ENCODE assay signal across 21 cellular contexts in genomic region chr10:49652416-49653385, GRCh38. TPM values are rescaled to one million over a fixed set of nuclear protein-coding genes. Genes with fewer than 3 reads are reported as not detected.
"Had no signal": no experiment of that assay in that cellular context is flagged by ENCODE, and none has a peak within 500 bp of the region (broad histone marks: within the 10 kb centered on the region; RNA-seq: fewer than 3 reads in every experiment).

No MANE protein-coding gene starts in this region.

- H3K27me3 ChIP-seq: ascending aorta, upper lobe of left lung had no signal

- H3K27ac ChIP-seq: ascending aorta, breast epithelium, gastrocnemius medialis, heart right ventricle, spleen, suprapubic skin, upper lobe of left lung had no signal

- H3K4me3 ChIP-seq: ascending aorta, breast epithelium, gastrocnemius medialis, heart right ventricle, spleen, suprapubic skin, upper lobe of left lung had no signal

- H3K4me1 ChIP-seq: ascending aorta, breast epithelium, gastrocnemius medialis, heart right ventricle, suprapubic skin, upper lobe of left lung had no signal

- H3K9me3 Mint-ChIP-seq: activated naive CD4-positive, alpha-beta T cell treated with anti-CD3 and anti-CD28 coated beads, Interleukin-2, amount 10 ng/mL, durations not matched to agents 7 days and 5 days; dendritic cell treated with granulocyte-macrophage colony-stimulating factor and Interleukin-4, amounts not matched to agents 40 ng/mL and 50 ng/mL, for 4 days had no signal

- H3K4me3 Mint-ChIP-seq: activated CD8-positive, alpha-beta T cell treated with anti-CD3 and anti-CD28 coated beads, Interleukin-2, amount 10 ng/mL, durations not matched to agents 7 days and 5 days; activated naive CD4-positive, alpha-beta T cell treated with anti-CD3 and anti-CD28 coated beads, Interleukin-2, amount 10 ng/mL, durations not matched to agents 7 days and 5 days; dendritic cell treated with granulocyte-macrophage colony-stimulating factor and Interleukin-4, amounts not matched to agents 40 ng/mL and 50 ng/mL, for 4 days; nephron progenitor cell; stimulated activated naive CD8-positive, alpha-beta T cell treated with anti-CD3 and anti-CD28 coated beads, Interleukin-15, Interleukin-2, amounts not matched to agents 100 ng/mL and 50 ng/mL, for 24 hours; T-helper 17 cell had no signal

- H3K9me3 ChIP-seq: ascending aorta, breast epithelium, gastrocnemius medialis, heart right ventricle, spleen, suprapubic skin had no signal

- H3K27ac Mint-ChIP-seq: activated CD8-positive, alpha-beta T cell treated with anti-CD3 and anti-CD28 coated beads, Interleukin-2, amount 10 ng/mL, durations not matched to agents 7 days and 5 days; activated naive CD4-positive, alpha-beta T cell treated with anti-CD3 and anti-CD28 coated beads, Interleukin-2, amount 10 ng/mL, durations not matched to agents 7 days and 5 days; dendritic cell treated with granulocyte-macrophage colony-stimulating factor and Interleukin-4, amounts not matched to agents 40 ng/mL and 50 ng/mL, for 4 days; nephron progenitor cell; stimulated activated naive CD8-positive, alpha-beta T cell treated with anti-CD3 and anti-CD28 coated beads, Interleukin-15, Interleukin-2, amounts not matched to agents 100 ng/mL and 50 ng/mL, for 24 hours; T-helper 17 cell had no signal

- DNase-seq: activated CD4-positive, alpha-beta T cell treated with anti-CD3 and anti-CD28 coated beads for 4 hours; activated CD8-positive, alpha-beta T cell treated with anti-CD3 and anti-CD28 coated beads, Interleukin-2, amount 10 ng/mL, durations not matched to agents 7 days and 5 days; activated naive CD4-positive, alpha-beta T cell treated with anti-CD3 and anti-CD28 coated beads, Interleukin-2, amount 10 ng/mL, durations not matched to agents 7 days and 5 days; cerebellar nuclear complex; gastrocnemius medialis; heart right ventricle; nephron progenitor cell; spleen; T-helper 17 cell; upper lobe of left lung had no signal

- H3K36me3 ChIP-seq: ascending aorta, breast epithelium, gastrocnemius medialis, heart right ventricle, spleen, suprapubic skin, upper lobe of left lung had no signal

- H3K36me3 Mint-ChIP-seq: activated naive CD4-positive, alpha-beta T cell treated with anti-CD3 and anti-CD28 coated beads, Interleukin-2, amount 10 ng/mL, durations not matched to agents 7 days and 5 days had no signal

RNA-seq across cellular contexts. Expression of gene C10orf53, which starts 26.8 kb away (rescaled TPM):
- total RNA-seq: activated CD8-positive, alpha-beta T cell treated with anti-CD3 and anti-CD28 coated beads, Interleukin-2, amount 10 ng/mL, durations not matched to agents 7 days and 5 days; ascending aorta; breast epithelium; epithelial cell of proximal tubule; gastrocnemius medialis; heart right ventricle; liver; omental fat pad; pulmonary artery endothelial cell; sciatic nerve; spleen; suprapubic skin; T-helper 17 cell; upper lobe of left lung had no signal
- polyA plus RNA-seq: heart right ventricle, keratinocyte, liver, spleen had no signal

RNA-seq across cellular contexts. Expression of gene CHAT, which starts 38.9 kb away (rescaled TPM):
- total RNA-seq: activated CD8-positive, alpha-beta T cell treated with anti-CD3 and anti-CD28 coated beads, Interleukin-2, amount 10 ng/mL, durations not matched to agents 7 days and 5 days; ascending aorta; breast epithelium; epithelial cell of proximal tubule; gastrocnemius medialis; heart right ventricle; liver; omental fat pad; pulmonary artery endothelial cell; sciatic nerve; spleen; suprapubic skin; T-helper 17 cell; upper lobe of left lung had no signal
- polyA plus RNA-seq: heart right ventricle, keratinocyte, liver, spleen had no signal

RNA-seq across cellular contexts. Expression of gene SLC18A3, which starts 42.6 kb away (rescaled TPM):
- total RNA-seq: activated CD8-positive, alpha-beta T cell treated with anti-CD3 and anti-CD28 coated beads, Interleukin-2, amount 10 ng/mL, durations not matched to agents 7 days and 5 days; ascending aorta; breast epithelium; epithelial cell of proximal tubule; gastrocnemius medialis; heart right ventricle; liver; omental fat pad; pulmonary artery endothelial cell; sciatic nerve; spleen; suprapubic skin; T-helper 17 cell; upper lobe of left lung had no signal
- polyA plus RNA-seq: heart right ventricle, keratinocyte, liver, spleen had no signal
